In genomic region chr10:132464256-132465192, GRCh38 we compare ENCODE assay signal across 10 cellular contexts.
DNase-seq lines count a peak whose midpoint lies in the region; ATAC-seq and TF ChIP-seq lines count a peak whose summit lies in the region.
"Had no signal": no experiment of that assay in that cellular context is flagged by ENCODE, and none has a peak within 500 bp of the region (broad histone marks: within the 10 kb centered on the region; RNA-seq: fewer than 3 reads in every experiment).

No MANE protein-coding gene starts in this region.

- H3K27me3 Mint-ChIP-seq in mesothelial cell of epicardium (ENCODE audit: low read depth), result no peaks in the 10 kb centered on the region
- H3K27me3 Mint-ChIP-seq in activated CD4-positive, alpha-beta T cell treated with anti-CD3 and anti-CD28 coated beads, Interleukin-2, amount 10 ng/mL, durations not matched to agents 7 days and 5 days, result no peaks in the 10 kb centered on the region
- peaks cover under 1% of the 10 kb centered on the region for H3K27me3 Mint-ChIP-seq in activated T-cell treated with anti-CD3 and anti-CD28 coated beads, Interleukin-2, amount 50 U/mL, for 24 hours

- peaks cover 12% of the 10 kb centered on the region for H3K4me1 Mint-ChIP-seq in mesothelial cell of epicardium
- H3K4me1 Mint-ChIP-seq in activated CD4-positive, alpha-beta T cell treated with anti-CD3 and anti-CD28 coated beads, Interleukin-2, amount 10 ng/mL, durations not matched to agents 7 days and 5 days, result no peaks in the 10 kb centered on the region
- no peaks in the 10 kb centered on the region for H3K4me1 Mint-ChIP-seq in activated T-cell treated with anti-CD3 and anti-CD28 coated beads, Interleukin-2, amount 50 U/mL, for 24 hours (ENCODE audit: low read depth)

- in situ Hi-C loops in Panc1 (cut with HindIII; ENCODE audit: low pct_unique_long_range_greater_than_20kb, low sequenced_read_pairs), result no loop called here

- H3K4me3 ChIP-seq in Panc1 (ENCODE audit: low read depth in 2 of 2, low read length in 2 of 2) (no peak overlapping the region), fibroblast of mammary gland (ENCODE audit: control insufficient read depth, low read depth, low read length) (no peak overlapping the region), subcutaneous abdominal adipose tissue (ENCODE audit: low read depth in 1 of 5, low read length in 5 of 5) (peak overlapping the region in 2 of 5 donors; percentile 14 to 38)

- no TSS peak for BruUV-seq in Panc1 (replicated peaks; lab: Mats Ljungman, UMichigan)

- DNase-seq in Panc1 (ENCODE audit: low read depth, low spot score), result no peak
- DNase-seq in fibroblast of mammary gland (ENCODE audit: low read depth), result peak; percentile 44
- DNase-seq in mesothelial cell of epicardium (ENCODE audit: low spot score in 2 of 2, unreplicated experiment in 2 of 2), result peak in 1 of 2 experiments; percentile 18
- DNase-seq in NCI-H2171 (lab: John Stamatoyannopoulos, UW), result no peak
- no peak for DNase-seq in activated CD4-positive, alpha-beta T cell treated with anti-CD3 and anti-CD28 coated beads, Interleukin-2, amount 10 ng/mL, durations not matched to agents 7 days and 5 days
- DNase-seq in activated T-cell treated with anti-CD3 and anti-CD28 coated beads, Interleukin-2, amount 50 U/mL, for 24 hours, result no peak
- no peak for DNase-seq in NCI-H226
- DNase-seq: DMS 273 treated with DMSO at 0.1 percent for 48 hours had no signal

- H3K27ac Mint-ChIP-seq in mesothelial cell of epicardium, result peak overlapping the region; percentile 56
- H3K27ac Mint-ChIP-seq in activated CD4-positive, alpha-beta T cell treated with anti-CD3 and anti-CD28 coated beads, Interleukin-2, amount 10 ng/mL, durations not matched to agents 7 days and 5 days, result no peak overlapping the region
- H3K27ac Mint-ChIP-seq in activated T-cell treated with anti-CD3 and anti-CD28 coated beads, Interleukin-2, amount 50 U/mL, for 24 hours, result no peak overlapping the region
- H3K27ac Mint-ChIP-seq: natural killer cell treated with Interleukin-12 subunit alpha and Interleukin-12 subunit beta and Interleukin-15 and Interleukin-18, amount 100 ng/mL, for 72 hours had no signal

- H3K36me3 Mint-ChIP-seq in mesothelial cell of epicardium, result no peaks in the 10 kb centered on the region
- no peaks in the 10 kb centered on the region for H3K36me3 Mint-ChIP-seq in activated CD4-positive, alpha-beta T cell treated with anti-CD3 and anti-CD28 coated beads, Interleukin-2, amount 10 ng/mL, durations not matched to agents 7 days and 5 days (ENCODE audit: low read depth)
- H3K36me3 Mint-ChIP-seq in activated T-cell treated with anti-CD3 and anti-CD28 coated beads, Interleukin-2, amount 50 U/mL, for 24 hours (ENCODE audit: low read depth), result no peaks in the 10 kb centered on the region
- H3K36me3 Mint-ChIP-seq: natural killer cell treated with Interleukin-12 subunit alpha and Interleukin-12 subunit beta and Interleukin-15 and Interleukin-18, amount 100 ng/mL, for 72 hours had no signal

- H3K27ac ChIP-seq in Panc1 (ENCODE audit: low read length) (peak overlapping the region; percentile 44; the same call in 1 of the 2 replicates), subcutaneous abdominal adipose tissue (ENCODE audit: low read depth, low read length) (peak overlapping the region; percentile 54)

- ATAC-seq in Panc1, result peak; percentile 28
- ATAC-seq: natural killer cell treated with Interleukin-12 subunit alpha and Interleukin-12 subunit beta and Interleukin-15 and Interleukin-18, amount 100 ng/mL, for 72 hours had no signal

- no peak overlapping the region for H3K4me3 Mint-ChIP-seq in mesothelial cell of epicardium
- no peak overlapping the region for H3K4me3 Mint-ChIP-seq in activated CD4-positive, alpha-beta T cell treated with anti-CD3 and anti-CD28 coated beads, Interleukin-2, amount 10 ng/mL, durations not matched to agents 7 days and 5 days
- H3K4me3 Mint-ChIP-seq in activated T-cell treated with anti-CD3 and anti-CD28 coated beads, Interleukin-2, amount 50 U/mL, for 24 hours, result no peak overlapping the region
- H3K4me3 Mint-ChIP-seq: natural killer cell treated with Interleukin-12 subunit alpha and Interleukin-12 subunit beta and Interleukin-15 and Interleukin-18, amount 100 ng/mL, for 72 hours had no signal

- POLR2A ChIA-PET in Panc1 (lab: Charles Lee), result interaction anchor here (0.6 kb wide), 2 partner anchors 52 to 159 kb away, joined by 7 to 15 read pairs; no protein-coding TSS in a partner anchor
- POLR2A ChIA-PET in activated CD4-positive, alpha-beta T cell treated with anti-CD3 and anti-CD28 coated beads, Interleukin-2, amount 10 ng/mL, durations not matched to agents 7 days and 5 days (lab: Charles Lee), result no interaction called here

- CTCF ChIA-PET in Panc1 (lab: Charles Lee), result interaction anchor here (0.6 to 1.5 kb wide), 5 partner anchors 54 to 112 kb away, joined by 3 to 6 read pairs (median 5); no protein-coding TSS in a partner anchor
- CTCF ChIA-PET in activated CD4-positive, alpha-beta T cell treated with anti-CD3 and anti-CD28 coated beads, Interleukin-2, amount 10 ng/mL, durations not matched to agents 7 days and 5 days (lab: Charles Lee), result interaction anchor here (0.8 kb wide), 1 partner anchor 11 kb away, joined by 4 read pairs; no protein-coding TSS in a partner anchor

- H3K4me1 ChIP-seq in Panc1 (ENCODE audit: control insufficient read depth, insufficient read depth, low read length) (peaks cover 36% of the 10 kb centered on the region), subcutaneous abdominal adipose tissue (ENCODE audit: control insufficient read depth in 5 of 5, insufficient read depth in 5 of 5, low read length in 5 of 5) (peaks cover 2 to 30% (median 23%) of the 10 kb centered on the region in 5 donors)

- H3K27me3 ChIP-seq in Panc1 (ENCODE audit: control insufficient read depth, insufficient read depth, low read length) (no peaks in the 10 kb centered on the region), subcutaneous abdominal adipose tissue (ENCODE audit: control insufficient read depth in 5 of 5, insufficient read depth in 4 of 5, low read length in 5 of 5) (peaks cover 0 to 11% (median 4%) of the 10 kb centered on the region in 5 donors)

- H3K9me3 ChIP-seq in Panc1 (ENCODE audit: control insufficient read depth, insufficient read depth, low read depth, low read length) (no peaks in the 10 kb centered on the region), subcutaneous abdominal adipose tissue (ENCODE audit: control insufficient read depth in 5 of 5, low read length in 5 of 5) (no peaks in the 10 kb centered on the region)

- TF ChIP-seq CTCF in Panc1 (IDR thresholded peaks at IDR 0.05) (no peak), fibroblast of mammary gland (conservative IDR thresholded peaks at IDR 0.05; ENCODE audit: control insufficient read depth, insufficient read depth, low read depth, low read length) (no peak), mesothelial cell of epicardium (IDR thresholded peaks at IDR 0.05; ENCODE audit: unreplicated experiment) (no peak)

- no peaks in the 10 kb centered on the region for H3K9me3 Mint-ChIP-seq in mesothelial cell of epicardium
- H3K9me3 Mint-ChIP-seq in activated CD4-positive, alpha-beta T cell treated with anti-CD3 and anti-CD28 coated beads, Interleukin-2, amount 10 ng/mL, durations not matched to agents 7 days and 5 days, result no peaks in the 10 kb centered on the region
- no peaks in the 10 kb centered on the region for H3K9me3 Mint-ChIP-seq in activated T-cell treated with anti-CD3 and anti-CD28 coated beads, Interleukin-2, amount 50 U/mL, for 24 hours
- H3K9me3 Mint-ChIP-seq: natural killer cell treated with Interleukin-12 subunit alpha and Interleukin-12 subunit beta and Interleukin-15 and Interleukin-18, amount 100 ng/mL, for 72 hours had no signal

- H3K9ac ChIP-seq in subcutaneous abdominal adipose tissue (ENCODE audit: low read length in 5 of 5), result peak overlapping the region in 1 of 5 donors; percentile 35

- intact Hi-C loops in Panc1 (cut with micrococcal nuclease; ENCODE audit: unreplicated experiment), result no loop called here

- H3K36me3 ChIP-seq in Panc1 (ENCODE audit: control insufficient read depth, insufficient read depth, low read length), result no peaks in the 10 kb centered on the region
- H3K36me3 ChIP-seq in subcutaneous abdominal adipose tissue (ENCODE audit: control insufficient read depth in 5 of 5, insufficient read depth in 5 of 5, low read length in 5 of 5), result no peaks in the 10 kb centered on the region
